In genomic region chr5:1167361-1167727, GRCh38 we compare ENCODE assay signal across 2 cellular contexts.
TF ChIP-seq lines count a peak whose summit lies in the region.

No MANE protein-coding gene starts in this region.

TF ChIP-seq in SK-N-SH treated with all-trans-retinoic acid at 6 μM for 48 hours, 23 proteins besides CTCF, POLR2A, EP300 and RAD21 (continued from another document):
- no peak for TF ChIP-seq CREB5 (CRISPR knock-in tag; IDR thresholded peaks at IDR 0.05; ENCODE audit: low read depth)
- TF ChIP-seq RARB (CRISPR knock-in tag; IDR thresholded peaks at IDR 0.05): no peak
- TF ChIP-seq PATZ1 (CRISPR knock-in tag; IDR thresholded peaks at IDR 0.05; ENCODE audit: borderline replicate concordance): no peak
- TF ChIP-seq BACH2 (CRISPR knock-in tag; IDR thresholded peaks at IDR 0.05; ENCODE audit: borderline replicate concordance): no peak
- no peak for TF ChIP-seq ESRRG (CRISPR knock-in tag; IDR thresholded peaks at IDR 0.05)
- TF ChIP-seq ZFP3 (CRISPR knock-in tag; IDR thresholded peaks at IDR 0.05): no peak
- TF ChIP-seq TOX (CRISPR knock-in tag; IDR thresholded peaks at IDR 0.05; ENCODE audit: borderline replicate concordance): no peak
TF ChIP-seq in SK-N-SH treated with all-trans-retinoic acid at 6 μM for 48 hours: peak in this region for 0.

TF ChIP-seq in SK-N-SH, 30 proteins besides CTCF, POLR2A, EP300 and RAD21 (continued from another document):
- no peak for TF ChIP-seq REST (IDR thresholded peaks at IDR 0.05; ENCODE audit: low read depth, low read length)
- no peak for TF ChIP-seq NRF1 (IDR thresholded peaks at IDR 0.05; ENCODE audit: low read depth, low read length)
- no peak for TF ChIP-seq EZH2phosphoT487 (IDR thresholded peaks at IDR 0.05; ENCODE audit: borderline replicate concordance, low read depth)
- no peak for TF ChIP-seq CHD2 (IDR thresholded peaks at IDR 0.05; ENCODE audit: low read length, partially characterized antibody)
- TF ChIP-seq USF1 (IDR thresholded peaks at IDR 0.05; ENCODE audit: borderline replicate concordance, low read depth): no peak
- TF ChIP-seq FOSL2 (IDR thresholded peaks at IDR 0.05; ENCODE audit: borderline replicate concordance, low read depth): no peak
- no peak for TF ChIP-seq RFX5 (IDR thresholded peaks at IDR 0.05; ENCODE audit: low read length)
- TF ChIP-seq FOXJ3 (CRISPR knock-in tag; IDR thresholded peaks at IDR 0.05): no peak
- no peak for TF ChIP-seq GATA2 (CRISPR knock-in tag; IDR thresholded peaks at IDR 0.05)
- TF ChIP-seq NFIC (IDR thresholded peaks at IDR 0.05; ENCODE audit: borderline replicate concordance): no peak
- TF ChIP-seq POLR2AphosphoS5 (IDR thresholded peaks at IDR 0.05; ENCODE audit: low read depth, low read length): no peak
- no peak for TF ChIP-seq MAX (IDR thresholded peaks at IDR 0.05; ENCODE audit: low read depth)
